ENCODE assay signal across 12 cellular contexts in genomic region chr5:54845567-54845941, GRCh38.
DNase-seq lines count a peak whose midpoint lies in the region; ATAC-seq and TF ChIP-seq lines count a peak whose summit lies in the region.
"Had no signal": no experiment of that assay in that cellular context is flagged by ENCODE, and none has a peak within 500 bp of the region (broad histone marks: within the 10 kb centered on the region; RNA-seq: fewer than 3 reads in every experiment).

No MANE protein-coding gene starts in this region.

- H3K4me3 ChIP-seq in mesendoderm (ENCODE audit: low read length) (no peak overlapping the region), vagina (no peak overlapping the region)
- H3K4me3 ChIP-seq: GM23338 had no signal

- H2BK5ac ChIP-seq in mesendoderm (ENCODE audit: low read length): no peak overlapping the region

- no peak overlapping the region for H2BK15ac ChIP-seq in mesendoderm (replicated peaks; ENCODE audit: low read depth)

- H3K18ac ChIP-seq in mesendoderm (ENCODE audit: low read length): peak overlapping the region; percentile 84

- no peak for TF ChIP-seq POLR2A in vagina (IDR thresholded peaks at IDR 0.05)

- H3K9me3 Mint-ChIP-seq in natural killer cell treated with Interleukin-12 subunit alpha and Interleukin-12 subunit beta and Interleukin-15 and Interleukin-18, amount 100 ng/mL, for 72 hours: no peaks in the 10 kb centered on the region
- H3K9me3 Mint-ChIP-seq: activated T-cell treated with anti-CD3 and anti-CD28 coated beads, Interleukin-2, amount 50 U/mL, for 24 hours; GM23338 had no signal

- H3K9me3 ChIP-seq in vagina: no peaks in the 10 kb centered on the region
- H3K9me3 ChIP-seq: suprapubic skin had no signal

- H3K4me3 Mint-ChIP-seq in natural killer cell treated with Interleukin-12 subunit alpha and Interleukin-12 subunit beta and Interleukin-15 and Interleukin-18, amount 100 ng/mL, for 72 hours: no peak overlapping the region
- H3K4me3 Mint-ChIP-seq: activated T-cell treated with anti-CD3 and anti-CD28 coated beads, Interleukin-2, amount 50 U/mL, for 24 hours; GM23338 had no signal

- no peaks in the 10 kb centered on the region for H3K36me3 Mint-ChIP-seq in natural killer cell treated with Interleukin-12 subunit alpha and Interleukin-12 subunit beta and Interleukin-15 and Interleukin-18, amount 100 ng/mL, for 72 hours

- peak overlapping the region; percentile 4 for H3K9ac ChIP-seq in mesendoderm (ENCODE audit: low read length)

- H3K4me1 Mint-ChIP-seq in natural killer cell treated with Interleukin-12 subunit alpha and Interleukin-12 subunit beta and Interleukin-15 and Interleukin-18, amount 100 ng/mL, for 72 hours (ENCODE audit: low read depth in 2 of 2): peaks cover 14 to 17% of the 10 kb centered on the region in 2 donors

- H3K27ac ChIP-seq in caudate nucleus (ENCODE audit: low read depth, low read length): peak overlapping the region; percentile 32
- H3K27ac ChIP-seq in mesendoderm (ENCODE audit: low read depth, low read length): peak overlapping the region; percentile 0
- no peak overlapping the region for H3K27ac ChIP-seq in vagina
- H3K27ac ChIP-seq: suprapubic skin had no signal

- peak overlapping the region; percentile 18 for H3K56ac ChIP-seq in mesendoderm (ENCODE audit: low read length)

- H3K23ac ChIP-seq in mesendoderm (ENCODE audit: low read length): no peak overlapping the region

- H3K27me3 Mint-ChIP-seq in natural killer cell treated with Interleukin-12 subunit alpha and Interleukin-12 subunit beta and Interleukin-15 and Interleukin-18, amount 100 ng/mL, for 72 hours: peaks cover 0 to 3% of the 10 kb centered on the region in 2 donors

- no peaks in the 10 kb centered on the region for H3K79me2 ChIP-seq in mesendoderm (ENCODE audit: control insufficient read depth, insufficient read depth, low read length)

- H3K27me3 ChIP-seq in mesendoderm (ENCODE audit: insufficient read depth, low read length, poor library complexity): no peaks in the 10 kb centered on the region
- no peaks in the 10 kb centered on the region for H3K27me3 ChIP-seq in vagina
- H3K27me3 ChIP-seq: suprapubic skin had no signal

- intact Hi-C loops in vagina (cut with DNase I): loop anchor here (2.0 to 10.0 kb wide), 2 partner anchors 201 to 325 kb away; no protein-coding TSS in a partner anchor

- DNase-seq in CD1c-positive myeloid dendritic cell (ENCODE audit: extremely low spot score) (peak; percentile 5), MV-4-11 (lab: John Stamatoyannopoulos, UW) (peak; percentile 48), caudate nucleus (lab: John Stamatoyannopoulos, UW) (peak in 40 of 61 donors; percentile 4 to 88 (median 28)), mesendoderm (peak; percentile 89), vagina (ENCODE audit: extremely low spot score in 2 of 2) (no peak), DMS153 treated with DMSO at 0.1 percent for 48 hours (lab: John Stamatoyannopoulos, UW; ENCODE audit: unreplicated experiment) (no peak), GM19238 (ENCODE audit: insufficient read length, low spot score) (no peak)
- no peak for DNase-seq in natural killer cell treated with Interleukin-12 subunit alpha and Interleukin-12 subunit beta and Interleukin-15 and Interleukin-18, amount 100 ng/mL, for 72 hours (ENCODE audit: low spot score)
- DNase-seq: activated CD4-positive, CD25-positive, alpha-beta regulatory T cell; activated T-cell treated with anti-CD3 and anti-CD28 coated beads, Interleukin-2, amount 50 U/mL, for 24 hours had no signal

- peak overlapping the region in 1 of 2 donors; percentile 22 for H3K27ac Mint-ChIP-seq in natural killer cell treated with Interleukin-12 subunit alpha and Interleukin-12 subunit beta and Interleukin-15 and Interleukin-18, amount 100 ng/mL, for 72 hours
- H3K27ac Mint-ChIP-seq: activated T-cell treated with anti-CD3 and anti-CD28 coated beads, Interleukin-2, amount 50 U/mL, for 24 hours; GM23338 had no signal

- no peak overlapping the region for H3K4me2 ChIP-seq in mesendoderm (ENCODE audit: low read length)
- H3K4me2 ChIP-seq: GM23338 had no signal

- H2BK120ac ChIP-seq in mesendoderm (ENCODE audit: low read depth, low read length): no peak overlapping the region

- no peak overlapping the region for H2AK5ac ChIP-seq in mesendoderm (ENCODE audit: low read length)

- H3K4ac ChIP-seq in mesendoderm (ENCODE audit: low read depth, low read length): no peak overlapping the region

- H3K79me1 ChIP-seq in mesendoderm (ENCODE audit: low read length): no peaks in the 10 kb centered on the region

- H3K36me3 ChIP-seq in mesendoderm (ENCODE audit: control insufficient read depth, insufficient read depth, low read length): no peaks in the 10 kb centered on the region
- no peaks in the 10 kb centered on the region for H3K36me3 ChIP-seq in vagina
- H3K36me3 ChIP-seq: suprapubic skin had no signal

- ATAC-seq in natural killer cell treated with Interleukin-12 subunit alpha and Interleukin-12 subunit beta and Interleukin-15 and Interleukin-18, amount 100 ng/mL, for 72 hours: no peak
- ATAC-seq: GM23338 had no signal

- no peak overlapping the region for H4K5ac ChIP-seq in mesendoderm (ENCODE audit: low read length)

- WGBS in mesendoderm (ENCODE audit: extremely low coverage, insufficient coverage, low lambda C conversion rate): no CpG with 5 or more reads among the region's 3 CpGs

- no peak for TF ChIP-seq CTCF in vagina (IDR thresholded peaks at IDR 0.05)

- no peak overlapping the region for H4K8ac ChIP-seq in mesendoderm (ENCODE audit: low read depth, low read length)

- H3K4me1 ChIP-seq in mesendoderm (ENCODE audit: control insufficient read depth, low read depth, low read length) (peaks cover 6% of the 10 kb centered on the region), vagina (no peaks in the 10 kb centered on the region)
- H3K4me1 ChIP-seq: suprapubic skin had no signal

Comparison
In these comparisons a context has a peak if more than half of its experiments do, and no peak if none do; other contexts are left out.
1. DNase-seq: peak in CD1c-positive myeloid dendritic cell (single experiment), MV-4-11 (single experiment), caudate nucleus (40 of 61) and mesendoderm (single experiment); none in vagina (0 of 2), natural killer cell treated with Interleukin-12 subunit alpha and Interleukin-12 subunit beta and Interleukin-15 and Interleukin-18, amount 100 ng/mL, for 72 hours (single experiment), DMS153 treated with DMSO at 0.1 percent for 48 hours (single experiment) and GM19238 (single experiment).